Comparison of ENCODE assay signal across 4 cellular contexts in genomic region chr4:138437263-138437851, GRCh38.
"Had no signal": no experiment of that assay in that cellular context is flagged by ENCODE, and none has a peak within 500 bp of the region (broad histone marks: within the 10 kb centered on the region; RNA-seq: fewer than 3 reads in every experiment).

No MANE protein-coding gene starts in this region.

- DNase-seq: H9, HCEC 1CT, IMR-90 had no signal

- ATAC-seq: GM23338 had no signal

- H3K4me2 ChIP-seq: GM23338 had no signal

- H2AFZ ChIP-seq: GM23338 had no signal

- H3K4me3 ChIP-seq: GM23338 had no signal
